ENCODE assay signal across 8 cellular contexts in genomic region chr2:11123856-11124759, GRCh38. TPM values are rescaled to one million over a fixed set of nuclear protein-coding genes. Genes with fewer than 3 reads are reported as not detected.
A peak's percentile ranks its signal among the peaks of the same experiment; 100 is the strongest.
DNase-seq lines count a peak whose midpoint lies in the region; ATAC-seq and TF ChIP-seq lines count a peak whose summit lies in the region.

No MANE protein-coding gene starts in this region.

- peak; percentile 35 to 88 (median 78) for TF ChIP-seq CTCF in dorsolateral prefrontal cortex (IDR thresholded peaks at IDR 0.05 in 54 of 56, conservative IDR thresholded peaks at IDR 0.05 in 2 of 56; ENCODE audit: low read depth in 1 of 56, partially characterized antibody in 56 of 56)
- peak; percentile 67 for TF ChIP-seq CTCF in mucosa of descending colon (IDR thresholded peaks at IDR 0.05)

- no peak overlapping the region for H3K4me3 Mint-ChIP-seq in stimulated activated naive CD8-positive, alpha-beta T cell treated with anti-CD3 and anti-CD28 coated beads, Interleukin-15, amount 100 ng/mL, for 72 hours

- H3K36me3 ChIP-seq in mucosa of descending colon (ENCODE audit: low read depth): no peaks in the 10 kb centered on the region

- H3K9me3 ChIP-seq in mucosa of descending colon: no peaks in the 10 kb centered on the region

- H3K27ac Mint-ChIP-seq in stimulated activated naive CD8-positive, alpha-beta T cell treated with anti-CD3 and anti-CD28 coated beads, Interleukin-15, amount 100 ng/mL, for 72 hours: no peak overlapping the region

- peaks cover 30% of the 10 kb centered on the region for H3K4me1 Mint-ChIP-seq in stimulated activated naive CD8-positive, alpha-beta T cell treated with anti-CD3 and anti-CD28 coated beads, Interleukin-15, amount 100 ng/mL, for 72 hours

- DNase-seq in DMS53 treated with DMSO at 0.1 percent for 48 hours (lab: John Stamatoyannopoulos, UW; ENCODE audit: unreplicated experiment) (peak; percentile 82), NCI-H526 (lab: John Stamatoyannopoulos, UW) (peak; percentile 44 to 86), dorsolateral prefrontal cortex (peak; percentile 58 to 84 (median 74)), mucosa of descending colon (peak; percentile 74 to 90 (median 86))
- DNase-seq in activated CD4-positive, alpha-beta T cell treated with anti-CD3 and anti-CD28 coated beads, Interleukin-2, amount 50 U/mL, for 4 hours: peak; percentile 58 to 61
- peak; percentile 63 to 67 for DNase-seq in stimulated activated naive CD8-positive, alpha-beta T cell treated with anti-CD3 and anti-CD28 coated beads, Interleukin-15, amount 100 ng/mL, for 72 hours

- H3K4me3 ChIP-seq in dorsolateral prefrontal cortex (no peak overlapping the region), mucosa of descending colon (no peak overlapping the region)

- no peaks in the 10 kb centered on the region for H3K4me1 ChIP-seq in mucosa of descending colon (ENCODE audit: low read depth)

- H3K27me3 Mint-ChIP-seq in stimulated activated naive CD8-positive, alpha-beta T cell treated with anti-CD3 and anti-CD28 coated beads, Interleukin-15, amount 100 ng/mL, for 72 hours: no peaks in the 10 kb centered on the region

- ATAC-seq in HG03432 (IDR thresholded peaks at IDR 0.05; ENCODE audit: unreplicated experiment) (peak; percentile 76), mucosa of descending colon (peak; percentile 92), HG02610 (IDR thresholded peaks at IDR 0.05; ENCODE audit: unreplicated experiment) (no peak)
- peak; percentile 63 for ATAC-seq in stimulated activated naive CD8-positive, alpha-beta T cell treated with anti-CD3 and anti-CD28 coated beads, Interleukin-15, amount 100 ng/mL, for 72 hours

- H3K27ac ChIP-seq in dorsolateral prefrontal cortex: peak overlapping the region in 1 of 59 donors; percentile 7

- no peaks in the 10 kb centered on the region for H3K27me3 ChIP-seq in dorsolateral prefrontal cortex

- H3K9me3 Mint-ChIP-seq in stimulated activated naive CD8-positive, alpha-beta T cell treated with anti-CD3 and anti-CD28 coated beads, Interleukin-15, amount 100 ng/mL, for 72 hours: no peaks in the 10 kb centered on the region

- intact Hi-C loops in dorsolateral prefrontal cortex (cut with DNase I) (loop anchor here (1.0 to 10.0 kb wide), 4 partner anchors 207 to 292 kb away; partner anchors contain the start of gene KCNF1 (in 1 of the 2)), mucosa of descending colon (cut with DNase I, micrococcal nuclease) (loop anchor here (2.0 to 5.0 kb wide), 2 partner anchors 291 to 292 kb away; no protein-coding TSS in a partner anchor)

RNA-seq across cellular contexts. Expression of gene SLC66A3, which starts 31.2 kb away (rescaled TPM):
- total RNA-seq in dorsolateral prefrontal cortex: 10 to 100 TPM in 28 of 120 experiments, 1 to 10 TPM in 92; 3.8 to 15.0 (median 8.3) TPM
- total RNA-seq in mucosa of descending colon: 10 to 100 TPM in 2 of 3 donors, 1 to 10 TPM in 1; 9.4 to 14.2 (median 12.1) TPM
